Comparison of ENCODE assay signal across 26 cellular contexts in the genomic region with DNA sequence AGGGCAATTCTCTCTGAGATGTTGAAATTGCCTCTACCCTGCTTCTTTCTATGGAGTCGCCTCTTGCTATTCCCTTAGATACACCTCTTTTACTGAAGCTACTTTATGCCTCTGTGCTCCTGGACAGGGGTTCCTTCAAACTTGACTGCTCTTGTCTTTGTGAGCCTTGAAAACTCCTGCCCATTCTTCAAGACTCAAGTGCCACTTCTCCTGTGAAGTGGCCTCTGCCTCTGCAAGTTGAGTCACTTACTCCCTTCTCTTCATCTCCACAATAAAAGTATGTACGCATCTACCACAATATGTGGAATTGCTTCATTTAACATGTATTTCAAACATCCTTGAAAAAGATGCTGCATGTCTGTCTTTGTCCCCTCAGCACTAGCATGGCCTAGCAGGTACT.
"Had no signal": no experiment of that assay in that cellular context is flagged by ENCODE, and none has a peak within 500 bp of the region (broad histone marks: within the 10 kb centered on the region; RNA-seq: fewer than 3 reads in every experiment).

No MANE protein-coding gene starts in this region.

- H3K27ac ChIP-seq: ascending aorta, breast epithelium, cardiac muscle cell, colonic mucosa had no signal

- DNase-seq: activated CD4-positive, alpha-beta memory T cell treated with anti-CD3 and anti-CD28 coated beads for 36 hours; activated CD4-positive, alpha-beta T cell treated with anti-CD3 and anti-CD28 coated beads for 36 hours; activated CD4-positive, alpha-beta T cell treated with anti-CD3 and anti-CD28 coated beads, Interleukin-2, amount 10 ng/mL, durations not matched to agents 24 days and 14 days; activated CD4-positive, CD25-positive, alpha-beta regulatory T cell; activated CD4-positive, CD25-positive, alpha-beta regulatory T cell treated with anti-CD3 and anti-CD28 coated beads, Interleukin-2, amount 50 U/mL, for 72 hours; activated CD8-positive, alpha-beta memory T cell treated with anti-CD3 and anti-CD28 coated beads, Interleukin-2, amount 10 ng/mL, durations not matched to agents 7 days and 5 days; activated CD8-positive, alpha-beta memory T cell treated with anti-CD3 and anti-CD28 coated beads, Interleukin-2, amount 50 U/mL, for 4 hours; activated CD8-positive, alpha-beta T cell treated with anti-CD3 and anti-CD28 coated beads, Interleukin-2, amount 10 ng/mL, durations not matched to agents 7 days and 5 days; activated gamma-delta T cell; activated naive CD4-positive, alpha-beta T cell; activated naive CD4-positive, alpha-beta T cell treated with anti-CD3 and anti-CD28 coated beads, Interleukin-2, amount 10 ng/mL, durations not matched to agents 7 days and 5 days; activated naive CD8-positive, alpha-beta T cell treated with anti-CD3 and anti-CD28 coated beads, Interleukin-2, amount 10 ng/mL, durations not matched to agents 7 days and 5 days; activated T-cell treated with anti-CD3 and anti-CD28 coated beads, Interleukin-2, amount 50 U/mL, for 24 hours; activated T-cell treated with anti-CD3 and anti-CD28 coated beads, Interleukin-2, amount 50 U/mL, for 72 hours; central memory CD4-positive, alpha-beta T cell; cerebellar nuclear complex; colonic mucosa; effector CD8-positive, alpha-beta T cell; foreskin fibroblast; head of caudate nucleus; T-helper 2 cell had no signal

- H3K9me3 ChIP-seq: ascending aorta, breast epithelium, colonic mucosa had no signal

- H3K36me3 ChIP-seq: ascending aorta, breast epithelium, cardiac muscle cell, colonic mucosa had no signal

- H3K4me1 ChIP-seq: ascending aorta, breast epithelium, colonic mucosa had no signal

- H3K27me3 ChIP-seq: ascending aorta, breast epithelium, cardiac muscle cell, colonic mucosa had no signal

- ATAC-seq: activated CD4-positive, alpha-beta T cell treated with anti-CD3 and anti-CD28 coated beads for 36 hours; activated CD8-positive, alpha-beta memory T cell treated with anti-CD3 and anti-CD28 coated beads, Interleukin-2, amount 10 ng/mL, durations not matched to agents 7 days and 5 days; activated CD8-positive, alpha-beta T cell treated with anti-CD3 and anti-CD28 coated beads, Interleukin-2, amount 10 ng/mL, durations not matched to agents 7 days and 5 days; activated naive CD4-positive, alpha-beta T cell treated with anti-CD3 and anti-CD28 coated beads, Interleukin-2, amount 50 U/mL, for 72 hours; activated T-cell treated with anti-CD3 and anti-CD28 coated beads, Interleukin-2, amount 50 U/mL, for 72 hours; esophagus mucosa had no signal

- H3K4me3 ChIP-seq: ascending aorta, breast epithelium, cardiac muscle cell, colonic mucosa had no signal
